Comparison of ENCODE assay signal across 23 cellular contexts in the genomic region with DNA sequence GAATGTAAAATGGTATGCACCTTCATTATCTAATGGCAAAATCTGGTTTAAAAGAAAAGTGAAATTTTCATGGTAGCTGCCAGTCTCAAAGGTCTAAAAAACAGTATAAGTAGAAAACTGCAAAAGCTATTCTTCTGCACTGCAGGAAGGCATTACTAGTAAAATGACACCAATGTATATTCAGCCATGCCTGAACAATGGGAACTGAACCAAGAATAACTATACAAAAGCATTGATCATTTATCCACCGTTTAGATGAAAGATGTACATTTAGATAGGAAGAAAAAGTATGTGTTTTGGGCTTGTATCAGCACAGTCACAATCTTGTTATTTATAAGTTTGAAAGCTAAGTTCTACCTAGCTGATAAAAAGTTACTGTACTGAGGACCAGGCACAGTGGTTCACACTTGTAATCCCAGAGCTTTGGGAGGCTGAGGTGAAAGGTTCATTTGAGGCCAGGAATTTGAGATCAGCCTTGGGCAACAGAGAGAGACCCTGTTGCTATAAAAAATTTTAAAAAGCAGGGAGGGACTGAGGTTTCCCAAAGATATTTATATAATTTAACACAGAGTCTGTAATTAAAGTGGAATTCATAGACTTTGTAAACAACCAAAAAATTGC.
DNase-seq lines count a peak whose midpoint lies in the region; ATAC-seq and TF ChIP-seq lines count a peak whose summit lies in the region.
"Had no signal": no experiment of that assay in that cellular context is flagged by ENCODE, and none has a peak within 500 bp of the region (broad histone marks: within the 10 kb centered on the region; RNA-seq: fewer than 3 reads in every experiment).

No MANE protein-coding gene starts in this region.

- intact Hi-C loops in A673 (cut with micrococcal nuclease; ENCODE audit: unreplicated experiment), result no loop called here

- POLR2A ChIA-PET in A673 (lab: Charles Lee; ENCODE audit: low non-redundant PET) (no interaction called here), HEK293T (lab: Yijun Ruan, JAX) (no interaction called here)

- no peak overlapping the region for H3K27ac ChIP-seq in A673 (ENCODE audit: low read depth, low read length, poor library complexity, severe bottlenecking)
- H3K27ac ChIP-seq in SJCRH30, result peak overlapping the region; percentile 29
- no peak overlapping the region for H3K27ac ChIP-seq in Peyer's patch
- H3K27ac ChIP-seq: skin epidermis, upper lobe of left lung had no signal

- H3K4me3 ChIP-seq in A673 (ENCODE audit: low read depth, low read length, poor library complexity, severe bottlenecking) (no peak overlapping the region), SJCRH30 (no peak overlapping the region), Peyer's patch (no peak overlapping the region)
- H3K4me3 ChIP-seq: MG63, skin epidermis, upper lobe of left lung had no signal

- no peak for TF ChIP-seq POLR2A in Peyer's patch (IDR thresholded peaks at IDR 0.05)

- H3K36me3 ChIP-seq in A673 (ENCODE audit: insufficient read depth, low read length, poor library complexity, severe bottlenecking) (no peaks in the 10 kb centered on the region), SJCRH30 (no peaks in the 10 kb centered on the region), Peyer's patch (peaks cover 0 to 30% (median 0%) of the 10 kb centered on the region in 3 donors)

- peak; percentile 5 for DNase-seq in A673 (ENCODE audit: low spot score)
- no peak for DNase-seq in HEK293T (ENCODE audit: extremely low spot score)
- peak; percentile 25 to 72 for DNase-seq in SJCRH30
- DNase-seq in left kidney (ENCODE audit: low read depth, low spot score), result peak; percentile 25
- DNase-seq in stimulated activated CD4-positive, alpha-beta T cell treated with anti-CD3 and anti-CD28 coated beads, Interleukin-12 subunit alpha, Interleukin-12 subunit beta, amount 100 ng/mL, for 4 hours, result no peak
- no peak for DNase-seq in hypothalamus (lab: John Stamatoyannopoulos, UW)
- DNase-seq in Peyer's patch, result no peak
- DNase-seq: aorta; caudate nucleus; dermis blood vessel endothelial cell; DMS79 treated with DMSO at 0.1 percent for 48 hours; glutamatergic neuron; kidney glomerular epithelial cell; MG63; NCI-H1417; SHP77; stimulated activated CD4-positive, alpha-beta T cell treated with anti-CD3 and anti-CD28 coated beads, Interleukin-1b, Interleukin-23, amount 100 ng/mL, for 48 hours; SW 1271; T1000; upper lobe of left lung had no signal

- H3K9me3 ChIP-seq in A673 (ENCODE audit: low read depth, low read length, poor library complexity, severe bottlenecking), result no peaks in the 10 kb centered on the region
- no peaks in the 10 kb centered on the region for H3K9me3 ChIP-seq in SJCRH30 (replicated peaks)
- no peaks in the 10 kb centered on the region for H3K9me3 ChIP-seq in Peyer's patch
- H3K9me3 ChIP-seq: MG63, upper lobe of left lung had no signal

- no peaks in the 10 kb centered on the region for H3K27me3 ChIP-seq in A673 (replicated peaks; ENCODE audit: insufficient read depth, low read depth, low read length, poor library complexity)
- no peaks in the 10 kb centered on the region for H3K27me3 ChIP-seq in SJCRH30
- no peaks in the 10 kb centered on the region for H3K27me3 ChIP-seq in Peyer's patch
- H3K27me3 ChIP-seq: MG63, upper lobe of left lung had no signal

- no TSS peak for BruUV-seq in A673 (replicated peaks; lab: Mats Ljungman, UMichigan)

- CTCF ChIA-PET in A673 (lab: Charles Lee) (interaction anchor here (0.6 kb wide), 1 partner anchor 460 kb away, joined by 3 read pairs; no protein-coding TSS in a partner anchor), HEK293T (lab: Yijun Ruan, JAX) (no interaction called here)

- no peak for TF ChIP-seq CTCF in A673 (conservative IDR thresholded peaks at IDR 0.05; ENCODE audit: low read depth, low read length)
- TF ChIP-seq CTCF in Peyer's patch (IDR thresholded peaks at IDR 0.05), result no peak

- H3K4me1 ChIP-seq in A673 (ENCODE audit: insufficient read depth, low read length, poor library complexity, severe bottlenecking) (peaks cover 6% of the 10 kb centered on the region), SJCRH30 (peaks cover 10% of the 10 kb centered on the region), Peyer's patch (no peaks in the 10 kb centered on the region)

- ATAC-seq in GM19452 (IDR thresholded peaks at IDR 0.05; ENCODE audit: unreplicated experiment), result no peak
- ATAC-seq: HCT116 had no signal

TF ChIP-seq in HEK293T, 16 proteins besides CTCF, POLR2A, EP300 and RAD21:
- TF ChIP-seq NFRKB (IDR thresholded peaks at IDR 0.05) (no peak), HDGF (IDR thresholded peaks at IDR 0.05; ENCODE audit: borderline replicate concordance) (no peak), SP1 (IDR thresholded peaks at IDR 0.05) (no peak), FOXK2 (IDR thresholded peaks at IDR 0.05) (no peak), L3MBTL2 (conservative IDR thresholded peaks at IDR 0.05) (0 out of 2 replicates have a peak, but pooled peaks have one; percentile 11)

Comparison
In these comparisons a context has a peak if more than half of its experiments do, and no peak if none do; other contexts are left out.
1. DNase-seq: peak in A673 (single experiment), SJCRH30 (2 of 2) and left kidney (single experiment); none in HEK293T (single experiment), stimulated activated CD4-positive, alpha-beta T cell treated with anti-CD3 and anti-CD28 coated beads, Interleukin-12 subunit alpha, Interleukin-12 subunit beta, amount 100 ng/mL, for 4 hours (single experiment), hypothalamus (0 of 51) and Peyer's patch (0 of 3).